7 cellular contexts compared by ENCODE assay signal in the genomic region with DNA sequence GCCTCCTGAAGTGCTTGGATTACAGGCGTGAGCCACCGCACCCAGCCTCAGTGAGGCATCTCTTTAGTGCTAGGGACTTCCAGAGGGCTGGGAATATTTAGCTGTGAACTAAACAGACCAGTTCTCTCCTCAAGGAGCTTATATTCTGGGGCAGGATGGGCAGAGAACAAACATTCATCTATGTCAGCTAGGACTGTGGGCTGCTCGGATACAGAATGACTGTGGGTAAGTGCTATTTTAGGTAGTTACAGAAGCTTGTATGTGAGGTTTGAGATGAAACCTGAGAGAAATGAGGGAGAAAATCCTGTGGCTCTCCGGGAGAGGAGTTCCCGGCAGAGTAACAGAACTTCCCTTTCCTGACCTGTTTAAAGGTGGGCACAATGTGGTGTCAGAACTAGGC.
"Had no signal": no experiment of that assay in that cellular context is flagged by ENCODE, and none has a peak within 500 bp of the region (broad histone marks: within the 10 kb centered on the region; RNA-seq: fewer than 3 reads in every experiment).

No MANE protein-coding gene starts in this region.

- H3K4me2 ChIP-seq: GM23338 had no signal

- H3K27ac ChIP-seq: HL-60 had no signal

- H3K27ac Mint-ChIP-seq: GM23338, IgD-negative memory B cell had no signal

- H3K4me3 Mint-ChIP-seq: GM23338, H9, IgD-negative memory B cell had no signal

- ATAC-seq: GM23338, HepG2 had no signal

- H3K36me3 Mint-ChIP-seq: IgD-negative memory B cell had no signal

- DNase-seq: H9, HCEC 1CT, KBM-7 had no signal

- H3K4me3 ChIP-seq: GM23338 had no signal

- H3K9me3 Mint-ChIP-seq: GM23338, H9, IgD-negative memory B cell had no signal

- H3K27me3 Mint-ChIP-seq: IgD-negative memory B cell had no signal
